Comparison of ENCODE assay signal across 1 cellular context in the genomic region with DNA sequence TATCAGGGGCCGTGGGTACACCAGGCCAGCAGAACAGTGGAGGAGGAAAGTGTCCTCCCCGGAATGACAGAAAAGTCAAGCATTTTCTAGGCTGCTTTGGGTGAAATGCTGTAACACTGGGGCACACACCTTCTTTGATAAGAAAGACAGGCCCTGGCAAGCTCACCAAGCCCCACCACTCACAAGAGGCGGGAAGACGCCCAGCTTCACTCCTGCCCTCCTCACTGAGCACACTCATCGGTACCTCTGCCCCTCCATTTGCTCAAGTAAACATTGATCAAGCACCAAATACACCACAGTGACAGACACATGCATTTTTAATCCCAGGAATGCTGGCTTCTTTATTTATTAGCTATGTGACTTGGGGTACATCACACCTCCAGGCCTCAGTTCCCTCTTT.
TF ChIP-seq lines count a peak whose summit lies in the region.

No MANE protein-coding gene starts in this region.

TF ChIP-seq in GM12878, 131 proteins besides CTCF, POLR2A, EP300 and RAD21:
- no peak for TF ChIP-seq RAD51 (IDR thresholded peaks at IDR 0.05)
- no peak for TF ChIP-seq SMARCA5 (IDR thresholded peaks at IDR 0.05)
- no peak for TF ChIP-seq ZNF24 (IDR thresholded peaks at IDR 0.05)
- TF ChIP-seq, protein P1, sequence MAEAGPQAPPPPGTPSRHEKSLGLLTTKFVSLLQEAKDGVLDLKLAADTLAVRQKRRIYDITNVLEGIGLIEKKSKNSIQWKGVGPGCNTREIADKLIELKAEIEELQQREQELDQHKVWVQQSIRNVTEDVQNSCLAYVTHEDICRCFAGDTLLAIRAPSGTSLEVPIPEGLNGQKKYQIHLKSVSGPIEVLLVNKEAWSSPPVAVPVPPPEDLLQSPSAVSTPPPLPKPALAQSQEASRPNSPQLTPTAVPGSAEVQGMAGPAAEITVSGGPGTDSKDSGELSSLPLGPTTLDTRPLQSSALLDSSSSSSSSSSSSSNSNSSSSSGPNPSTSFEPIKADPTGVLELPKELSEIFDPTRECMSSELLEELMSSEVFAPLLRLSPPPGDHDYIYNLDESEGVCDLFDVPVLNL (IDR thresholded peaks at IDR 0.05; ENCODE audit: low read depth, low read length), result no peak
- TF ChIP-seq ZNF384 (IDR thresholded peaks at IDR 0.05; ENCODE audit: borderline replicate concordance, low read depth, low read length), result no peak
- TF ChIP-seq, protein P2, sequence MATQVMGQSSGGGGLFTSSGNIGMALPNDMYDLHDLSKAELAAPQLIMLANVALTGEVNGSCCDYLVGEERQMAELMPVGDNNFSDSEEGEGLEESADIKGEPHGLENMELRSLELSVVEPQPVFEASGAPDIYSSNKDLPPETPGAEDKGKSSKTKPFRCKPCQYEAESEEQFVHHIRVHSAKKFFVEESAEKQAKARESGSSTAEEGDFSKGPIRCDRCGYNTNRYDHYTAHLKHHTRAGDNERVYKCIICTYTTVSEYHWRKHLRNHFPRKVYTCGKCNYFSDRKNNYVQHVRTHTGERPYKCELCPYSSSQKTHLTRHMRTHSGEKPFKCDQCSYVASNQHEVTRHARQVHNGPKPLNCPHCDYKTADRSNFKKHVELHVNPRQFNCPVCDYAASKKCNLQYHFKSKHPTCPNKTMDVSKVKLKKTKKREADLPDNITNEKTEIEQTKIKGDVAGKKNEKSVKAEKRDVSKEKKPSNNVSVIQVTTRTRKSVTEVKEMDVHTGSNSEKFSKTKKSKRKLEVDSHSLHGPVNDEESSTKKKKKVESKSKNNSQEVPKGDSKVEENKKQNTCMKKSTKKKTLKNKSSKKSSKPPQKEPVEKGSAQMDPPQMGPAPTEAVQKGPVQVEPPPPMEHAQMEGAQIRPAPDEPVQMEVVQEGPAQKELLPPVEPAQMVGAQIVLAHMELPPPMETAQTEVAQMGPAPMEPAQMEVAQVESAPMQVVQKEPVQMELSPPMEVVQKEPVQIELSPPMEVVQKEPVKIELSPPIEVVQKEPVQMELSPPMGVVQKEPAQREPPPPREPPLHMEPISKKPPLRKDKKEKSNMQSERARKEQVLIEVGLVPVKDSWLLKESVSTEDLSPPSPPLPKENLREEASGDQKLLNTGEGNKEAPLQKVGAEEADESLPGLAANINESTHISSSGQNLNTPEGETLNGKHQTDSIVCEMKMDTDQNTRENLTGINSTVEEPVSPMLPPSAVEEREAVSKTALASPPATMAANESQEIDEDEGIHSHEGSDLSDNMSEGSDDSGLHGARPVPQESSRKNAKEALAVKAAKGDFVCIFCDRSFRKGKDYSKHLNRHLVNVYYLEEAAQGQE (IDR thresholded peaks at IDR 0.05; ENCODE audit: low read depth, low read length), result no peak
- TF ChIP-seq DPF2 (IDR thresholded peaks at IDR 0.05), result no peak
- TF ChIP-seq CREM (IDR thresholded peaks at IDR 0.05; ENCODE audit: low read depth), result no peak
- TF ChIP-seq ZNF207 (IDR thresholded peaks at IDR 0.05; ENCODE audit: borderline replicate concordance), result no peak
- TF ChIP-seq RBBP5 (conservative IDR thresholded peaks at IDR 0.05), result no peak
- no peak for TF ChIP-seq JUND (IDR thresholded peaks at IDR 0.05; ENCODE audit: low read depth, low read length)
- TF ChIP-seq ATF7 (IDR thresholded peaks at IDR 0.05; ENCODE audit: low read depth), result no peak
- TF ChIP-seq, protein P3, sequence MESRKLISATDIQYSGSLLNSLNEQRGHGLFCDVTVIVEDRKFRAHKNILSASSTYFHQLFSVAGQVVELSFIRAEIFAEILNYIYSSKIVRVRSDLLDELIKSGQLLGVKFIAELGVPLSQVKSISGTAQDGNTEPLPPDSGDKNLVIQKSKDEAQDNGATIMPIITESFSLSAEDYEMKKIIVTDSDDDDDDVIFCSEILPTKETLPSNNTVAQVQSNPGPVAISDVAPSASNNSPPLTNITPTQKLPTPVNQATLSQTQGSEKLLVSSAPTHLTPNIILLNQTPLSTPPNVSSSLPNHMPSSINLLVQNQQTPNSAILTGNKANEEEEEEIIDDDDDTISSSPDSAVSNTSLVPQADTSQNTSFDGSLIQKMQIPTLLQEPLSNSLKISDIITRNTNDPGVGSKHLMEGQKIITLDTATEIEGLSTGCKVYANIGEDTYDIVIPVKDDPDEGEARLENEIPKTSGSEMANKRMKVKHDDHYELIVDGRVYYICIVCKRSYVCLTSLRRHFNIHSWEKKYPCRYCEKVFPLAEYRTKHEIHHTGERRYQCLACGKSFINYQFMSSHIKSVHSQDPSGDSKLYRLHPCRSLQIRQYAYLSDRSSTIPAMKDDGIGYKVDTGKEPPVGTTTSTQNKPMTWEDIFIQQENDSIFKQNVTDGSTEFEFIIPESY (IDR thresholded peaks at IDR 0.05), result no peak
- no peak for TF ChIP-seq PML (IDR thresholded peaks at IDR 0.05; ENCODE audit: low read length)
- no peak for TF ChIP-seq NFXL1 (IDR thresholded peaks at IDR 0.05; ENCODE audit: borderline replicate concordance)
- no peak for TF ChIP-seq LARP7 (IDR thresholded peaks at IDR 0.05)
- no peak for TF ChIP-seq BCL3 (IDR thresholded peaks at IDR 0.05; ENCODE audit: borderline replicate concordance, insufficient read depth, low read depth, low read length, poor library complexity, severe bottlenecking)
- TF ChIP-seq TAF1 (IDR thresholded peaks at IDR 0.05; ENCODE audit: borderline replicate concordance, low read depth, low read length), result no peak
- no peak for TF ChIP-seq E2F8 (IDR thresholded peaks at IDR 0.05; ENCODE audit: low read depth, partially characterized antibody)
